ENCODE assay signal across 1 cellular context in the genomic region with DNA sequence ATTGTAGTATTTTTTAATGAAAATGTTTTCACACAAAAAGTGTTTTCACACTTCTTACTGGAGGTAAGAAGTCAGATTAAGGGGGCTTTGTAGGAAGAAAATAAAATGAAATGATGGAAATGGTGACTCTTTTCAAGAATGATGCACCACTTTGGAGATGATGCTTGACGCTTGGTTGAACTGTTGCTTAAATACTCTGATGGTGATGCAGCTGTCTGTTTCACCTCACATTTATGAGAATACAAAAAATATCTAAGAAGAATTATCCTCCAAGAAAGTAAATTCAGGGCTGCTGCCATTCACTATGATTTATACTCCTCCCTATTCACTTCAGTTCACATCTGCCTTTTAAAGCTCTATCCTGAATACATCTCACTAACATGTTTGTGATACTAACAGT.
TF ChIP-seq lines count a peak whose summit lies in the region.

No MANE protein-coding gene starts in this region.

TF ChIP-seq in IMR-90, 13 proteins besides CTCF, POLR2A, EP300 and RAD21:
- TF ChIP-seq, protein P1, sequence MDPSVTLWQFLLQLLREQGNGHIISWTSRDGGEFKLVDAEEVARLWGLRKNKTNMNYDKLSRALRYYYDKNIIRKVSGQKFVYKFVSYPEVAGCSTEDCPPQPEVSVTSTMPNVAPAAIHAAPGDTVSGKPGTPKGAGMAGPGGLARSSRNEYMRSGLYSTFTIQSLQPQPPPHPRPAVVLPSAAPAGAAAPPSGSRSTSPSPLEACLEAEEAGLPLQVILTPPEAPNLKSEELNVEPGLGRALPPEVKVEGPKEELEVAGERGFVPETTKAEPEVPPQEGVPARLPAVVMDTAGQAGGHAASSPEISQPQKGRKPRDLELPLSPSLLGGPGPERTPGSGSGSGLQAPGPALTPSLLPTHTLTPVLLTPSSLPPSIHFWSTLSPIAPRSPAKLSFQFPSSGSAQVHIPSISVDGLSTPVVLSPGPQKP (IDR thresholded peaks at IDR 0.05; ENCODE audit: borderline replicate concordance, low read depth, low read length), result no peak
- TF ChIP-seq CEBPB (IDR thresholded peaks at IDR 0.05; ENCODE audit: low read depth, low read length), result no peak
- TF ChIP-seq, protein P2, sequence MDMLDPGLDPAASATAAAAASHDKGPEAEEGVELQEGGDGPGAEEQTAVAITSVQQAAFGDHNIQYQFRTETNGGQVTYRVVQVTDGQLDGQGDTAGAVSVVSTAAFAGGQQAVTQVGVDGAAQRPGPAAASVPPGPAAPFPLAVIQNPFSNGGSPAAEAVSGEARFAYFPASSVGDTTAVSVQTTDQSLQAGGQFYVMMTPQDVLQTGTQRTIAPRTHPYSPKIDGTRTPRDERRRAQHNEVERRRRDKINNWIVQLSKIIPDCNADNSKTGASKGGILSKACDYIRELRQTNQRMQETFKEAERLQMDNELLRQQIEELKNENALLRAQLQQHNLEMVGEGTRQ (IDR thresholded peaks at IDR 0.05; ENCODE audit: low read depth, low read length), result no peak
- no peak for TF ChIP-seq SMC3 (IDR thresholded peaks at IDR 0.05; ENCODE audit: low read depth, low read length)
- TF ChIP-seq MXI1 (IDR thresholded peaks at IDR 0.05; ENCODE audit: borderline replicate concordance, low read depth, low read length), result no peak
- no peak for TF ChIP-seq BHLHE40 (IDR thresholded peaks at IDR 0.05; ENCODE audit: low read depth, low read length)
- TF ChIP-seq NFE2L2 (IDR thresholded peaks at IDR 0.05; ENCODE audit: low read depth, low read length), result no peak
- no peak for TF ChIP-seq RFX5 (IDR thresholded peaks at IDR 0.05; ENCODE audit: low read depth, low read length)
- TF ChIP-seq MAZ (IDR thresholded peaks at IDR 0.05; ENCODE audit: borderline replicate concordance, low read depth, low read length), result no peak
- TF ChIP-seq RCOR1 (IDR thresholded peaks at IDR 0.05; ENCODE audit: insufficient replicate concordance, low read length), result no peak
- TF ChIP-seq MAFK (IDR thresholded peaks at IDR 0.05; ENCODE audit: low read depth, low read length), result no peak
- no peak for TF ChIP-seq CHD1 (IDR thresholded peaks at IDR 0.05; ENCODE audit: low read depth, low read length)
- no peak for TF ChIP-seq FOS (IDR thresholded peaks at IDR 0.05; ENCODE audit: low read depth, low read length)
